2 cellular contexts compared by ENCODE assay signal in the genomic region with DNA sequence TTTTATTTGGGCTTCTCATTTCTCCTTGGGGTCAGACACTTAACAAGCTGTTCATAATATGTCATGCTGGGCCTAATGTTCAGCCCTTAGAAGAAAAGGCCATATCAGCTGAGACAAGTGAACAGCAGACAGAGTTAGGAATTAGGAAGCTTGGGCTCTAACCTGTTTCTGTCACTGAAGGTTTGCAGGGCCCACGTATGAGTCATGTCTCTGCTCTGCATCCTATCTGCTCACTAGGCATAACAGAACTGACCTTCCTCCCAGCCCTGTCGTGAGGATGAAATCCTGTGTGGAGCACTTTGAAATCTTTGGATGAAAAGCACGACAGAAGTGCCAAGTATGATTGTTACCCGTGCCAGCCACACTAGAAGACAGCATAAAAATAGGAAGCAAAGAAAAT.
A peak's percentile ranks its signal among the peaks of the same experiment; 100 is the strongest.
TF ChIP-seq lines count a peak whose summit lies in the region.

No MANE protein-coding gene starts in this region.

TF ChIP-seq in HEK293, 187 proteins besides CTCF, POLR2A, EP300 and RAD21 (continued from another document):
- TF ChIP-seq, protein P1, sequence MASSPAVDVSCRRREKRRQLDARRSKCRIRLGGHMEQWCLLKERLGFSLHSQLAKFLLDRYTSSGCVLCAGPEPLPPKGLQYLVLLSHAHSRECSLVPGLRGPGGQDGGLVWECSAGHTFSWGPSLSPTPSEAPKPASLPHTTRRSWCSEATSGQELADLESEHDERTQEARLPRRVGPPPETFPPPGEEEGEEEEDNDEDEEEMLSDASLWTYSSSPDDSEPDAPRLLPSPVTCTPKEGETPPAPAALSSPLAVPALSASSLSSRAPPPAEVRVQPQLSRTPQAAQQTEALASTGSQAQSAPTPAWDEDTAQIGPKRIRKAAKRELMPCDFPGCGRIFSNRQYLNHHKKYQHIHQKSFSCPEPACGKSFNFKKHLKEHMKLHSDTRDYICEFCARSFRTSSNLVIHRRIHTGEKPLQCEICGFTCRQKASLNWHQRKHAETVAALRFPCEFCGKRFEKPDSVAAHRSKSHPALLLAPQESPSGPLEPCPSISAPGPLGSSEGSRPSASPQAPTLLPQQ (tag by site-specific recombination; IDR thresholded peaks at IDR 0.05): 0 out of 2 replicates have a peak, but pooled peaks have one; percentile 44

TF ChIP-seq in SK-N-SH, 30 proteins besides CTCF, POLR2A, EP300 and RAD21 (continued from another document):
- TF ChIP-seq, protein P2, sequence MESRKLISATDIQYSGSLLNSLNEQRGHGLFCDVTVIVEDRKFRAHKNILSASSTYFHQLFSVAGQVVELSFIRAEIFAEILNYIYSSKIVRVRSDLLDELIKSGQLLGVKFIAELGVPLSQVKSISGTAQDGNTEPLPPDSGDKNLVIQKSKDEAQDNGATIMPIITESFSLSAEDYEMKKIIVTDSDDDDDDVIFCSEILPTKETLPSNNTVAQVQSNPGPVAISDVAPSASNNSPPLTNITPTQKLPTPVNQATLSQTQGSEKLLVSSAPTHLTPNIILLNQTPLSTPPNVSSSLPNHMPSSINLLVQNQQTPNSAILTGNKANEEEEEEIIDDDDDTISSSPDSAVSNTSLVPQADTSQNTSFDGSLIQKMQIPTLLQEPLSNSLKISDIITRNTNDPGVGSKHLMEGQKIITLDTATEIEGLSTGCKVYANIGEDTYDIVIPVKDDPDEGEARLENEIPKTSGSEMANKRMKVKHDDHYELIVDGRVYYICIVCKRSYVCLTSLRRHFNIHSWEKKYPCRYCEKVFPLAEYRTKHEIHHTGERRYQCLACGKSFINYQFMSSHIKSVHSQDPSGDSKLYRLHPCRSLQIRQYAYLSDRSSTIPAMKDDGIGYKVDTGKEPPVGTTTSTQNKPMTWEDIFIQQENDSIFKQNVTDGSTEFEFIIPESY (IDR thresholded peaks at IDR 0.05; ENCODE audit: borderline replicate concordance, low read depth): no peak
- TF ChIP-seq TCF12 (IDR thresholded peaks at IDR 0.05) (peak; percentile 68), TEAD4 (IDR thresholded peaks at IDR 0.05; ENCODE audit: borderline replicate concordance, insufficient read depth) (no peak), MXI1 (IDR thresholded peaks at IDR 0.05; ENCODE audit: low read depth, low read length) (no peak), RFX5 (IDR thresholded peaks at IDR 0.05; ENCODE audit: low read length) (no peak), MEF2A (IDR thresholded peaks at IDR 0.05; ENCODE audit: borderline replicate concordance, low read depth) (no peak), YY1 (IDR thresholded peaks at IDR 0.05; ENCODE audit: low read depth) (no peak), FOXJ3 (CRISPR knock-in tag; IDR thresholded peaks at IDR 0.05) (no peak), RCOR1 (IDR thresholded peaks at IDR 0.05; ENCODE audit: low read length) (no peak), SIN3A (IDR thresholded peaks at IDR 0.05; ENCODE audit: borderline replicate concordance, low read depth, low read length) (no peak), GABPA (IDR thresholded peaks at IDR 0.05; ENCODE audit: low read depth) (no peak), EZH2phosphoT487 (IDR thresholded peaks at IDR 0.05; ENCODE audit: borderline replicate concordance, low read depth) (no peak), FOXM1 (IDR thresholded peaks at IDR 0.05; ENCODE audit: low read depth) (no peak), NRF1 (IDR thresholded peaks at IDR 0.05; ENCODE audit: low read depth, low read length) (no peak), SMC3 (IDR thresholded peaks at IDR 0.05; ENCODE audit: low read depth, low read length) (0 out of 2 replicates have a peak, but pooled peaks have one; percentile 4), GATA2 (CRISPR knock-in tag; IDR thresholded peaks at IDR 0.05) (no peak), JUND (IDR thresholded peaks at IDR 0.05) (peak; percentile 57), FOSL2 (IDR thresholded peaks at IDR 0.05; ENCODE audit: borderline replicate concordance, low read depth) (peak; percentile 72), CHD2 (IDR thresholded peaks at IDR 0.05; ENCODE audit: low read length, partially characterized antibody) (no peak), RXRA (IDR thresholded peaks at IDR 0.05; ENCODE audit: borderline replicate concordance, low read depth) (no peak), POLR2AphosphoS5 (IDR thresholded peaks at IDR 0.05; ENCODE audit: low read depth, low read length) (no peak), ELF1 (IDR thresholded peaks at IDR 0.05) (no peak), TAF1 (IDR thresholded peaks at IDR 0.05; ENCODE audit: borderline replicate concordance, low read depth, low read length) (no peak), NFIC (IDR thresholded peaks at IDR 0.05; ENCODE audit: borderline replicate concordance) (no peak)
- TF ChIP-seq, protein P3, sequence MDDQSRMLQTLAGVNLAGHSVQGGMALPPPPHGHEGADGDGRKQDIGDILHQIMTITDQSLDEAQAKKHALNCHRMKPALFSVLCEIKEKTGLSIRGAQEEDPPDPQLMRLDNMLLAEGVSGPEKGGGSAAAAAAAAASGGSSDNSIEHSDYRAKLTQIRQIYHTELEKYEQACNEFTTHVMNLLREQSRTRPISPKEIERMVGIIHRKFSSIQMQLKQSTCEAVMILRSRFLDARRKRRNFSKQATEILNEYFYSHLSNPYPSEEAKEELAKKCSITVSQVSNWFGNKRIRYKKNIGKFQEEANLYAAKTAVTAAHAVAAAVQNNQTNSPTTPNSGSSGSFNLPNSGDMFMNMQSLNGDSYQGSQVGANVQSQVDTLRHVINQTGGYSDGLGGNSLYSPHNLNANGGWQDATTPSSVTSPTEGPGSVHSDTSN (IDR thresholded peaks at IDR 0.05): peak; percentile 60
- TF ChIP-seq, protein P4, sequence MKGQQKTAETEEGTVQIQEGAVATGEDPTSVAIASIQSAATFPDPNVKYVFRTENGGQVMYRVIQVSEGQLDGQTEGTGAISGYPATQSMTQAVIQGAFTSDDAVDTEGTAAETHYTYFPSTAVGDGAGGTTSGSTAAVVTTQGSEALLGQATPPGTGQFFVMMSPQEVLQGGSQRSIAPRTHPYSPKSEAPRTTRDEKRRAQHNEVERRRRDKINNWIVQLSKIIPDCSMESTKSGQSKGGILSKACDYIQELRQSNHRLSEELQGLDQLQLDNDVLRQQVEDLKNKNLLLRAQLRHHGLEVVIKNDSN (IDR thresholded peaks at IDR 0.05; ENCODE audit: borderline replicate concordance, low read depth): no peak
- TF ChIP-seq, protein P5, sequence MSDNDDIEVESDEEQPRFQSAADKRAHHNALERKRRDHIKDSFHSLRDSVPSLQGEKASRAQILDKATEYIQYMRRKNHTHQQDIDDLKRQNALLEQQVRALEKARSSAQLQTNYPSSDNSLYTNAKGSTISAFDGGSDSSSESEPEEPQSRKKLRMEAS (IDR thresholded peaks at IDR 0.05; ENCODE audit: low read depth): no peak
- TF ChIP-seq, protein P6, sequence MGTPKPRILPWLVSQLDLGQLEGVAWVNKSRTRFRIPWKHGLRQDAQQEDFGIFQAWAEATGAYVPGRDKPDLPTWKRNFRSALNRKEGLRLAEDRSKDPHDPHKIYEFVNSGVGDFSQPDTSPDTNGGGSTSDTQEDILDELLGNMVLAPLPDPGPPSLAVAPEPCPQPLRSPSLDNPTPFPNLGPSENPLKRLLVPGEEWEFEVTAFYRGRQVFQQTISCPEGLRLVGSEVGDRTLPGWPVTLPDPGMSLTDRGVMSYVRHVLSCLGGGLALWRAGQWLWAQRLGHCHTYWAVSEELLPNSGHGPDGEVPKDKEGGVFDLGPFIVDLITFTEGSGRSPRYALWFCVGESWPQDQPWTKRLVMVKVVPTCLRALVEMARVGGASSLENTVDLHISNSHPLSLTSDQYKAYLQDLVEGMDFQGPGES (IDR thresholded peaks at IDR 0.05; ENCODE audit: low read depth, low read length): no peak
- TF ChIP-seq, protein P7, sequence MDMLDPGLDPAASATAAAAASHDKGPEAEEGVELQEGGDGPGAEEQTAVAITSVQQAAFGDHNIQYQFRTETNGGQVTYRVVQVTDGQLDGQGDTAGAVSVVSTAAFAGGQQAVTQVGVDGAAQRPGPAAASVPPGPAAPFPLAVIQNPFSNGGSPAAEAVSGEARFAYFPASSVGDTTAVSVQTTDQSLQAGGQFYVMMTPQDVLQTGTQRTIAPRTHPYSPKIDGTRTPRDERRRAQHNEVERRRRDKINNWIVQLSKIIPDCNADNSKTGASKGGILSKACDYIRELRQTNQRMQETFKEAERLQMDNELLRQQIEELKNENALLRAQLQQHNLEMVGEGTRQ (IDR thresholded peaks at IDR 0.05; ENCODE audit: borderline replicate concordance, low read depth, low read length): no peak
